18 cellular contexts compared by ENCODE assay signal in the genomic region with DNA sequence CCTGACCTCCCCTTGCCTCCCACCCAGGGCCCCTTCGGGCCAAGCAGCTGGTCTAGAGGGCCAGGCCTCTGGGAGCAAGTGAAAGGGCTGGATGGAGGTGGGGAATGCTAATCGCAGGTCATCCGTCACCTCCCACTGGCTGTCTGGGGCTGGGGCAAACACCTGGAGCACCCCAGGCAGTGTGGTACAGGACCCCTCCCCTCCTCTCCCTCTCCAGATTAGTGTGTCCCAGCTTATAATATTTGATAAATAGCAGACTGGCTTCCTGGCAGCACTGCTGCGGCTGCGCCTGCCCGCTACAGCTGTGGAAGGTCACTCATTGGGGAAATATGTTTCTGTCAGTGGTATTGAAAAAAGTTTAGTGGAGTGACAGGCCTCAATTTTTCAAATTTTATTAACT.
DNase-seq lines count a peak whose midpoint lies in the region; ATAC-seq and TF ChIP-seq lines count a peak whose summit lies in the region.
"Had no signal": no experiment of that assay in that cellular context is flagged by ENCODE, and none has a peak within 500 bp of the region (broad histone marks: within the 10 kb centered on the region; RNA-seq: fewer than 3 reads in every experiment).

No MANE protein-coding gene starts in this region.

- no CpG with 5 or more reads among the region's 6 CpGs for WGBS in trophoblast cell (ENCODE audit: extremely low coverage, insufficient coverage, insufficient read length)

- no peak overlapping the region for H3K14ac ChIP-seq in trophoblast cell (ENCODE audit: low read length)

- H3K23ac ChIP-seq in trophoblast cell (ENCODE audit: low read length) = no peak overlapping the region

- H2AFZ ChIP-seq in Loucy (ENCODE audit: low read length) (no peak overlapping the region), trophoblast cell (ENCODE audit: insufficient read depth, low read length, poor library complexity) (no peak overlapping the region)

- no peaks in the 10 kb centered on the region; the same call in 1 of the 2 replicates for H3F3A ChIP-seq in Loucy (ENCODE audit: low read depth)

- peaks cover 70% of the 10 kb centered on the region for H3K4me1 ChIP-seq in BE2C
- peaks cover 43% of the 10 kb centered on the region for H3K4me1 ChIP-seq in Loucy (ENCODE audit: insufficient read depth, low read length, poor library complexity, severe bottlenecking)
- H3K4me1 ChIP-seq in trophoblast cell (ENCODE audit: control insufficient read depth in 1 of 2, insufficient read depth in 2 of 2, low read length in 2 of 2) = peaks cover 13 to 16% of the 10 kb centered on the region in 2 experiments
- H3K4me1 ChIP-seq: A549 had no signal

- no peak overlapping the region for H3K4me3 Mint-ChIP-seq in activated T-cell treated with anti-CD3 and anti-CD28 coated beads, Interleukin-2, amount 50 U/mL, for 24 hours
- H3K4me3 Mint-ChIP-seq: CD8-positive, alpha-beta T cell had no signal

- no peak overlapping the region for H2BK120ac ChIP-seq in trophoblast cell (ENCODE audit: insufficient read depth, low read length, poor library complexity)

- H3K79me1 ChIP-seq in trophoblast cell (ENCODE audit: low read length) = peaks cover 5% of the 10 kb centered on the region

- peak overlapping the region; percentile 45 for H4K91ac ChIP-seq in trophoblast cell (ENCODE audit: low read depth, low read length)

- TF ChIP-seq CTCF in BE2C (IDR thresholded peaks at IDR 0.05; ENCODE audit: low read depth, low read length) = no peak
- TF ChIP-seq CTCF in Loucy (conservative IDR thresholded peaks at IDR 0.05; ENCODE audit: low read length) = no peak
- no peak for TF ChIP-seq CTCF in WERI-Rb-1 (IDR thresholded peaks at IDR 0.05; ENCODE audit: low read depth, low read length)

- peak overlapping the region; percentile 4 for H3K18ac ChIP-seq in trophoblast cell (ENCODE audit: low read length)

- no peak overlapping the region for H2BK5ac ChIP-seq in trophoblast cell (ENCODE audit: low read depth, low read length, poor library complexity)

- peak overlapping the region; percentile 46 for H2AK5ac ChIP-seq in trophoblast cell (ENCODE audit: low read length)

- H3K9me3 ChIP-seq in BE2C (no peaks in the 10 kb centered on the region), Loucy (ENCODE audit: insufficient read depth, low read depth, low read length) (no peaks in the 10 kb centered on the region), WERI-Rb-1 (ENCODE audit: severe bottlenecking) (no peaks in the 10 kb centered on the region), trophoblast cell (ENCODE audit: insufficient read depth, low read depth, low read length) (no peaks in the 10 kb centered on the region)
- H3K9me3 ChIP-seq: A549, BLaER1 had no signal

- no peaks in the 10 kb centered on the region for H3K27me3 Mint-ChIP-seq in activated T-cell treated with anti-CD3 and anti-CD28 coated beads, Interleukin-2, amount 50 U/mL, for 24 hours

- H3K27ac ChIP-seq in WERI-Rb-1 (peak overlapping the region; percentile 40; the same call in 1 of the 2 replicates), trophoblast cell (ENCODE audit: low read depth, low read length) (no peak overlapping the region)
- H3K27ac ChIP-seq: 22Rv1, A549, BLaER1 had no signal

- H4K8ac ChIP-seq in trophoblast cell (ENCODE audit: low read depth, low read length) = no peak overlapping the region

- H4K12ac ChIP-seq in trophoblast cell (ENCODE audit: low read depth, low read length) = no peak overlapping the region

- peak overlapping the region; percentile 19 for H2BK12ac ChIP-seq in trophoblast cell (ENCODE audit: low read length)

- H4K20me1 ChIP-seq in Loucy (ENCODE audit: insufficient read depth, low read length, poor library complexity, severe bottlenecking) = no peaks in the 10 kb centered on the region
- H4K20me1 ChIP-seq: BLaER1 had no signal

- DNase-seq in BE2C (peak; percentile 78), WERI-Rb-1 (peak; percentile 45), trophoblast cell (no peak)
- DNase-seq in activated T-cell treated with anti-CD3 and anti-CD28 coated beads, Interleukin-2, amount 50 U/mL, for 24 hours = no peak
- DNase-seq in stimulated activated CD4-positive, alpha-beta T cell treated with anti-CD3 and anti-CD28 coated beads, Interleukin-1b, Interleukin-23, amount 100 ng/mL, for 48 hours = no peak
- DNase-seq: AML-193; Calu3; CD8-positive, alpha-beta T cell; DMS79 treated with DMSO at 0.1 percent for 48 hours; GF-D8; HCEC 1CT; IMR-90 had no signal

- H3K9ac ChIP-seq in Loucy (ENCODE audit: low read depth, low read length, poor library complexity, severe bottlenecking) (peak overlapping the region; percentile 42), trophoblast cell (ENCODE audit: low read length) (no peak overlapping the region)
- H3K9ac ChIP-seq: BLaER1 had no signal

- no peaks in the 10 kb centered on the region for H3K9me2 ChIP-seq in Loucy (replicated peaks; ENCODE audit: low read depth, low read length)

- H3K27me3 ChIP-seq in BE2C (no peaks in the 10 kb centered on the region), Loucy (ENCODE audit: insufficient read depth, low read length, poor library complexity, severe bottlenecking) (no peaks in the 10 kb centered on the region), WERI-Rb-1 (ENCODE audit: insufficient read depth, low read depth, severe bottlenecking) (no peaks in the 10 kb centered on the region), trophoblast cell (ENCODE audit: insufficient read depth, low read length) (no peaks in the 10 kb centered on the region)
- H3K27me3 ChIP-seq: BLaER1 had no signal

- H3K4me1 Mint-ChIP-seq in activated T-cell treated with anti-CD3 and anti-CD28 coated beads, Interleukin-2, amount 50 U/mL, for 24 hours (ENCODE audit: low read depth) = peaks cover 40% of the 10 kb centered on the region

- H3K27ac Mint-ChIP-seq in activated T-cell treated with anti-CD3 and anti-CD28 coated beads, Interleukin-2, amount 50 U/mL, for 24 hours = no peak overlapping the region

- H3K79me2 ChIP-seq in Loucy (ENCODE audit: insufficient read depth, low read length) (no peaks in the 10 kb centered on the region), trophoblast cell (ENCODE audit: control insufficient read depth, insufficient read depth, low read length, poor library complexity) (no peaks in the 10 kb centered on the region)

- peaks cover 32% of the 10 kb centered on the region for H3K36me3 Mint-ChIP-seq in activated T-cell treated with anti-CD3 and anti-CD28 coated beads, Interleukin-2, amount 50 U/mL, for 24 hours (ENCODE audit: low read depth)

- peaks cover 63% of the 10 kb centered on the region for H3K36me3 ChIP-seq in BE2C
- no peaks in the 10 kb centered on the region for H3K36me3 ChIP-seq in Loucy (ENCODE audit: insufficient read depth, low read length)
- peaks cover 3% of the 10 kb centered on the region; the same call in 1 of the 2 replicates for H3K36me3 ChIP-seq in WERI-Rb-1
- peaks cover 0 to 3% of the 10 kb centered on the region in 2 experiments for H3K36me3 ChIP-seq in trophoblast cell (ENCODE audit: control insufficient read depth in 1 of 2, insufficient read depth in 2 of 2, low read length in 2 of 2)

- H3K4ac ChIP-seq in trophoblast cell (ENCODE audit: low read depth, low read length) = peak overlapping the region; percentile 26

- H3K4me2 ChIP-seq in Loucy (ENCODE audit: low read depth, low read length, poor library complexity, severe bottlenecking) (no peak overlapping the region), trophoblast cell (ENCODE audit: low read length) (no peak overlapping the region)
- H3K4me2 ChIP-seq: A549 had no signal

- H3K9me3 Mint-ChIP-seq in activated T-cell treated with anti-CD3 and anti-CD28 coated beads, Interleukin-2, amount 50 U/mL, for 24 hours = no peaks in the 10 kb centered on the region
- H3K9me3 Mint-ChIP-seq: CD8-positive, alpha-beta T cell had no signal

- no peak for ATAC-seq in GM18511 (IDR thresholded peaks at IDR 0.05; ENCODE audit: unreplicated experiment)
- ATAC-seq: CD8-positive, alpha-beta T cell; K562 had no signal

- no peak overlapping the region for H3K4me3 ChIP-seq in BE2C (ENCODE audit: low read depth, low read length)
- H3K4me3 ChIP-seq in Loucy (ENCODE audit: low read length, poor library complexity, severe bottlenecking) = no peak overlapping the region
- no peak overlapping the region for H3K4me3 ChIP-seq in WERI-Rb-1 (ENCODE audit: low read depth, low read length)
- no peak overlapping the region for H3K4me3 ChIP-seq in trophoblast cell (ENCODE audit: low read depth, low read length)
- H3K4me3 ChIP-seq: A549, BLaER1, K562 had no signal

Comparison
In these comparisons a context has a peak if more than half of its experiments do, and no peak if none do; other contexts are left out.
1. DNase-seq: peak in BE2C (single experiment) and WERI-Rb-1 (single experiment); none in trophoblast cell (0 of 2), activated T-cell treated with anti-CD3 and anti-CD28 coated beads, Interleukin-2, amount 50 U/mL, for 24 hours (single experiment) and stimulated activated CD4-positive, alpha-beta T cell treated with anti-CD3 and anti-CD28 coated beads, Interleukin-1b, Interleukin-23, amount 100 ng/mL, for 48 hours (single experiment).